In the genomic region with DNA sequence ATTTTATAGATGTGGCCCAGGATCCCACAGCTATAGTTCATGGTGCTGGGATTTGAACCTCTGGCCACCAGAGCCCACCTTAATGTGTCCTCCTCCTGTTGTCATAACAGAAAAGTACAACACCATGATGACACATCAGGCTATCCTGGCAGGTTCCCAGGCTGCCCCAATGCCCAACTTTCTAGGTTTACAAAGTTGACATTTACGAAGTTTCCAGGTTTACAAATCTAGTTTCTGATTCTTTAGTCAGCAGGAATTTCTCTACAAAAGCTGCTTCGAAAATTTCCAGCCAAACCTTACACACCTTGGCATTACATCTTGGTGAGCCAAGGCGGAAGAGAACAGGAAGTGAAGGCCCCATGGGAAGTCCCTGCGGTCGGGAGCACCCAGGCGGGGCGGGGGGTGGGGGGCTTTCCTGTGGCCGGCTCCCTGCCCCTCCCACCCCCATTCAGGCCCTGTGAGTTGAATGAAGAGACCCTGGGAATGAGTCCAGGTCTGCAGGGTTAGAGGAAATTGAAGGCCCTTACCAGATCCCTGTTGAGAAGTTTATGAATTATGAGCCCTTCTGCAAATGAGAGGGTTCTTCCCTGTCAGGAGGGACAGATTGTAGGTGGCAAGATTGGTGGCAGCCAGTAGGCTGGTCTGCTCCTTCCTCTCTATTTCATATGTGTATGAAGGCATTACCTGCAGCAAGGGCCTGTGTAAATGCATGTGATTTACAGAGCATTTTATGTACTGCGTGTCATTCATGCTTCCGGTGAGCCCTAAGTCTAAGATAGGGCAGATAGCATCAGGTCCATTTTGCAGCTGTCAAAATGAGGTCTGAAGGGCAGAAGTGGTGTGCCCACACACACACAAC, we compare ENCODE assay signal across 13 cellular contexts. TPM values are rescaled to one million over a fixed set of nuclear protein-coding genes. Genes with fewer than 3 reads are reported as not detected.
A peak's percentile ranks its signal among the peaks of the same experiment; 100 is the strongest.
DNase-seq lines count a peak whose midpoint lies in the region; FAIRE-seq and TF ChIP-seq lines count a peak whose summit lies in the region.
"Had no signal": no experiment of that assay in that cellular context is flagged by ENCODE, and none has a peak within 500 bp of the region (broad histone marks: within the 10 kb centered on the region; RNA-seq: fewer than 3 reads in every experiment).

No MANE protein-coding gene starts in this region.

- H2BK20ac ChIP-seq in H1 (ENCODE audit: low read length): no peak overlapping the region

- TF ChIP-seq CTCF in H1 (IDR thresholded peaks at IDR 0.05; ENCODE audit: control extremely low read depth in 1 of 3, insufficient read depth in 1 of 3, low read depth in 1 of 3, low read length in 3 of 3): no peak

- peak; percentile 22 for DNase-seq in stimulated activated CD4-positive, alpha-beta T cell treated with anti-CD3 and anti-CD28 coated beads, Interleukin-15, amount 100 ng/mL, for 24 hours
- DNase-seq in stimulated activated CD4-positive, alpha-beta T cell treated with anti-CD3 and anti-CD28 coated beads, Interleukin-4, amount 100 ng/mL, for 1 hour: no peak
- DNase-seq in NAMALWA (ENCODE audit: low spot score): peak; percentile 45
- peak in 1 of 2 experiments; percentile 8 for DNase-seq in H1 (ENCODE audit: low read depth in 1 of 2, low spot score in 2 of 2)
- no peak for DNase-seq in hypothalamus (lab: John Stamatoyannopoulos, UW)
- DNase-seq in stimulated activated CD8-positive, alpha-beta memory T cell treated with anti-CD3 and anti-CD28 coated beads, Interleukin-4, amount 100 ng/mL, for 48 hours: no peak
- no peak for DNase-seq in AML-193 (lab: John Stamatoyannopoulos, UW)
- no peak for DNase-seq in SW480 (ENCODE audit: low spot score)
- DNase-seq: C1 segment of cervical spinal cord; NCI-H1694 treated with DMSO at 0.1 percent for 48 hours; stimulated activated CD4-positive, alpha-beta T cell treated with anti-CD3 and anti-CD28 coated beads, Interleukin-4, amount 100 ng/mL, for 4 hours had no signal

- no peak for TF ChIP-seq POLR2A in H1 (IDR thresholded peaks at IDR 0.05; ENCODE audit: control extremely low read depth in 1 of 2, low read depth in 2 of 2, low read length in 2 of 2)

- no peaks in the 10 kb centered on the region for H3K79me1 ChIP-seq in H1 (ENCODE audit: low read depth, low read length)

- POLR2A ChIA-PET in H1 (lab: Charles Lee; ENCODE audit: partially characterized antibody): no interaction called here

- TF ChIP-seq RAD21 in H1 (IDR thresholded peaks at IDR 0.05 in 1 of 2, conservative IDR thresholded peaks at IDR 0.05 in 1 of 2; ENCODE audit: low read depth in 2 of 2, low read length in 2 of 2): no peak

- H3K4ac ChIP-seq in H1 (replicated peaks; ENCODE audit: insufficient read length, low read depth, low read length): no peak overlapping the region

- no peak for FAIRE-seq in H1 (lab: Jason Lieb, UNC)

- H2BK120ac ChIP-seq in H1 (replicated peaks; ENCODE audit: low read depth, low read length): no peak overlapping the region

- no peaks in the 10 kb centered on the region for H3K23me2 ChIP-seq in H1 (ENCODE audit: low read depth, low read length)

- H2BK12ac ChIP-seq in H1 (ENCODE audit: low read depth, low read length): no peak overlapping the region

- H3K56ac ChIP-seq in H1 (replicated peaks; ENCODE audit: insufficient read length, low read depth, low read length): no peak overlapping the region

- H3K9me3 ChIP-seq in H1 (ENCODE audit: insufficient read depth in 2 of 2, low read depth in 1 of 2, low read length in 1 of 2): no peaks in the 10 kb centered on the region

- H3K4me2 ChIP-seq in H1 (ENCODE audit: insufficient read depth in 1 of 2, low read depth in 2 of 2, low read length in 2 of 2): no peak overlapping the region

- no peaks in the 10 kb centered on the region for H3K27me3 ChIP-seq in H1 (replicated peaks in 1 of 4; ENCODE audit: control insufficient read depth in 3 of 4, extremely low read depth in 1 of 4, insufficient read depth in 3 of 4, low read length in 3 of 4)

- H4K8ac ChIP-seq in H1 (ENCODE audit: extremely low read depth, insufficient read depth, low read length): no peak overlapping the region

- H2BK5ac ChIP-seq in H1 (ENCODE audit: low read depth, low read length): no peak overlapping the region

- no peak overlapping the region for H3K27ac ChIP-seq in H1 (ENCODE audit: low read depth, low read length)

- no peak overlapping the region for H2AFZ ChIP-seq in H1 (ENCODE audit: low read length)

- no peak overlapping the region for H3K14ac ChIP-seq in H1 (ENCODE audit: insufficient read length)

- no peak overlapping the region for H3K4me3 ChIP-seq in H1 (ENCODE audit: extremely low read depth in 1 of 4, insufficient read depth in 2 of 4, low read depth in 3 of 4, low read length in 4 of 4)

- CTCF ChIA-PET in H1 (lab: Charles Lee; ENCODE audit: partially characterized antibody): interaction anchor here (0.6 to 10.3 kb wide), 4 partner anchors 8 to 81 kb away, joined by 3 to 71 read pairs (median 7); no protein-coding TSS in a partner anchor

- H2AK5ac ChIP-seq in H1 (ENCODE audit: low read depth, low read length): 0 out of 2 replicates have a peak overlapping the region, but pooled peaks have one; percentile 13

- H3K18ac ChIP-seq in H1 (ENCODE audit: extremely low read depth, low read length): no peak overlapping the region

- peaks cover 0 to 4% (median 0%) of the 10 kb centered on the region in 4 experiments; a peak in 1 of 7 replicates for H3K4me1 ChIP-seq in H1 (replicated peaks in 1 of 4; ENCODE audit: control insufficient read depth in 3 of 4, insufficient read depth in 4 of 4, low read length in 3 of 4)

- no peak overlapping the region for H3K23ac ChIP-seq in H1 (ENCODE audit: insufficient read length)

- H3K9ac ChIP-seq in H1 (replicated peaks in 1 of 4; ENCODE audit: extremely low read depth in 1 of 4, low read depth in 3 of 4, low read length in 3 of 4): no peak overlapping the region

- WGBS in H1 (ENCODE audit: extremely low coverage in 1 of 2, insufficient coverage in 1 of 2, insufficient read length in 1 of 2, insufficient replicate concordance in 2 of 2, low coverage in 1 of 2, low lambda C conversion rate in 2 of 2, missing lambda C conversion rate in 1 of 2), 2 experiments: 86% methylated on average over 4 of the region's 10 CpGs; no CpG with 5 or more reads in 1 of the 2 experiments

- no peak overlapping the region for H2BK15ac ChIP-seq in H1 (ENCODE audit: low read length)

- no peak for TF ChIP-seq EP300 in H1 (IDR thresholded peaks at IDR 0.05; ENCODE audit: borderline replicate concordance in 1 of 2, low read depth in 2 of 2, low read length in 2 of 2)

- H3K79me2 ChIP-seq in H1 (ENCODE audit: control insufficient read depth in 1 of 2, insufficient read depth in 2 of 2, low read length in 2 of 2): no peaks in the 10 kb centered on the region

- no peak overlapping the region for H4K5ac ChIP-seq in H1 (ENCODE audit: insufficient read length, low read depth, low read length)

- H4K91ac ChIP-seq in H1 (replicated peaks; ENCODE audit: insufficient read length, low read length): no peak overlapping the region

- no peaks in the 10 kb centered on the region for H3K36me3 ChIP-seq in H1 (ENCODE audit: control insufficient read depth in 2 of 4, insufficient read depth in 4 of 4, low read length in 3 of 4)

- H4K20me1 ChIP-seq in H1 (replicated peaks in 1 of 2; ENCODE audit: control insufficient read depth in 1 of 2, insufficient read depth in 2 of 2, low read length in 2 of 2): peaks cover 0 to 2% of the 10 kb centered on the region in 2 experiments

TF ChIP-seq in H1, 55 proteins besides CTCF, POLR2A, EP300 and RAD21 (continues in another document):
- TF ChIP-seq FOSL1 (IDR thresholded peaks at IDR 0.05; ENCODE audit: insufficient read depth, low read depth, low read length) (no peak), HDAC6 (IDR thresholded peaks at IDR 0.05; ENCODE audit: low read depth, low read length) (no peak)

RNA-seq across cellular contexts. Expression of gene IL1RN, which starts 11.1 kb away (rescaled TPM):
- total RNA-seq in H1 (2021; fragmentation: NEBNext Ultra II Directional; extraction: Animal tissue kit (Norgen Biotek cat#: 25700)): not detected in 2 replicates
- polyA plus RNA-seq in H1 (2011; rRNA removed): not detected in 2 replicates
- not detected for polyA plus RNA-seq in H1 (2011; cell fraction: cytosol; rRNA removed)
- not detected for polyA plus RNA-seq in H1 (2011; cell fraction: nucleus; rRNA removed)
- not detected in 4 replicates for polyA plus RNA-seq in H1 (2012, experiment 1 of 2)
- not detected for polyA plus RNA-seq in H1 (2012, experiment 2 of 2)
- polyA plus RNA-seq in H1 (2013, experiment 1 of 2): not detected
- polyA plus RNA-seq in H1 (2013, experiment 2 of 2): not detected
- polyA minus RNA-seq in H1 (2011; rRNA and poly(A)+ RNA removed): not detected in 2 replicates
- not detected for polyA minus RNA-seq in H1 (2011; cell fraction: cytosol; rRNA and poly(A)+ RNA removed)
- polyA minus RNA-seq in H1 (2011; cell fraction: nucleus; rRNA and poly(A)+ RNA removed): not detected
- total RNA-seq: myocyte had no signal

RNA-seq across cellular contexts. Expression of gene IL1F10, which starts 48.6 kb away (rescaled TPM):
- total RNA-seq in H1 (2021; fragmentation: NEBNext Ultra II Directional; extraction: Animal tissue kit (Norgen Biotek cat#: 25700)): not detected in 2 replicates
- not detected in 2 replicates for polyA plus RNA-seq in H1 (2011; rRNA removed)
- polyA plus RNA-seq in H1 (2011; cell fraction: cytosol; rRNA removed): not detected
- polyA plus RNA-seq in H1 (2011; cell fraction: nucleus; rRNA removed): not detected
- polyA plus RNA-seq in H1 (2012, experiment 1 of 2): not detected in 4 replicates
- polyA plus RNA-seq in H1 (2012, experiment 2 of 2): not detected
- not detected for polyA plus RNA-seq in H1 (2013, experiment 1 of 2)
- polyA plus RNA-seq in H1 (2013, experiment 2 of 2): not detected
- not detected in 2 replicates for polyA minus RNA-seq in H1 (2011; rRNA and poly(A)+ RNA removed)
- polyA minus RNA-seq in H1 (2011; cell fraction: cytosol; rRNA and poly(A)+ RNA removed): not detected
- polyA minus RNA-seq in H1 (2011; cell fraction: nucleus; rRNA and poly(A)+ RNA removed): not detected
- total RNA-seq: myocyte; T-helper 2 cell treated with Interferon-gamma antibody and Interleukin-4, amounts not matched to agents 100 ng/mL and 5 ng/mL, for 36 hours had no signal

RNA-seq across cellular contexts. Expression of gene IL36RN, which starts 57.3 kb away (rescaled TPM):
- total RNA-seq in H1 (2021; fragmentation: NEBNext Ultra II Directional; extraction: Animal tissue kit (Norgen Biotek cat#: 25700)): not detected in 2 replicates
- polyA plus RNA-seq in H1 (2011; rRNA removed): not detected in 2 replicates
- not detected for polyA plus RNA-seq in H1 (2011; cell fraction: cytosol; rRNA removed)
- not detected for polyA plus RNA-seq in H1 (2011; cell fraction: nucleus; rRNA removed)
- polyA plus RNA-seq in H1 (2012, experiment 1 of 2): not detected in 4 replicates
- not detected for polyA plus RNA-seq in H1 (2012, experiment 2 of 2)
- not detected for polyA plus RNA-seq in H1 (2013, experiment 1 of 2)
- polyA plus RNA-seq in H1 (2013, experiment 2 of 2): not detected
- polyA minus RNA-seq in H1 (2011; rRNA and poly(A)+ RNA removed): not detected in 2 replicates
- polyA minus RNA-seq in H1 (2011; cell fraction: cytosol; rRNA and poly(A)+ RNA removed): not detected
- polyA minus RNA-seq in H1 (2011; cell fraction: nucleus; rRNA and poly(A)+ RNA removed): not detected
- total RNA-seq: myocyte; T-helper 2 cell treated with Interferon-gamma antibody and Interleukin-4, amounts not matched to agents 100 ng/mL and 5 ng/mL, for 36 hours had no signal

RNA-seq across cellular contexts. Expression of gene PSD4, which starts 57.4 kb away (rescaled TPM):
- 1.2 and 1.3 TPM in 2 replicates for total RNA-seq in H1 (2021; fragmentation: NEBNext Ultra II Directional; extraction: Animal tissue kit (Norgen Biotek cat#: 25700))
- polyA plus RNA-seq in H1 (2011; rRNA removed): 0.53 and 0.93 TPM in 2 replicates
- 0.69 TPM for polyA plus RNA-seq in H1 (2011; cell fraction: cytosol; rRNA removed)
- polyA plus RNA-seq in H1 (2011; cell fraction: nucleus; rRNA removed): 2.1 TPM
- polyA plus RNA-seq in H1 (2012, experiment 1 of 2): 0.57 to 1.2 TPM (median 0.92 TPM) in 4 replicates
- 0.73 TPM for polyA plus RNA-seq in H1 (2012, experiment 2 of 2)
- 0.71 TPM for polyA plus RNA-seq in H1 (2013, experiment 1 of 2)
- polyA plus RNA-seq in H1 (2013, experiment 2 of 2): 0.50 TPM
- 0.41 and 1.4 TPM in 2 replicates for polyA minus RNA-seq in H1 (2011; rRNA and poly(A)+ RNA removed)
- polyA minus RNA-seq in H1 (2011; cell fraction: cytosol; rRNA and poly(A)+ RNA removed): not detected
- 0.70 TPM for polyA minus RNA-seq in H1 (2011; cell fraction: nucleus; rRNA and poly(A)+ RNA removed)

Comparison
In these comparisons a context has a peak if more than half of its experiments do, and no peak if none do; other contexts are left out.
1. DNase-seq: peak in stimulated activated CD4-positive, alpha-beta T cell treated with anti-CD3 and anti-CD28 coated beads, Interleukin-15, amount 100 ng/mL, for 24 hours (single experiment) and NAMALWA (single experiment); none in stimulated activated CD4-positive, alpha-beta T cell treated with anti-CD3 and anti-CD28 coated beads, Interleukin-4, amount 100 ng/mL, for 1 hour (single experiment), hypothalamus (0 of 51), stimulated activated CD8-positive, alpha-beta memory T cell treated with anti-CD3 and anti-CD28 coated beads, Interleukin-4, amount 100 ng/mL, for 48 hours (single experiment), AML-193 (0 of 2) and SW480 (single experiment).